In genomic region chr1:119327436-119328155, GRCh38 we compare ENCODE assay signal across 8 cellular contexts. TPM values are rescaled to one million over a fixed set of nuclear protein-coding genes. Genes with fewer than 3 reads are reported as not detected.
A peak's percentile ranks its signal among the peaks of the same experiment; 100 is the strongest.
DNase-seq lines count a peak whose midpoint lies in the region; ATAC-seq, FAIRE-seq and TF ChIP-seq lines count a peak whose summit lies in the region.

No MANE protein-coding gene starts in this region.

- H3K4ac ChIP-seq in IMR-90 (ENCODE audit: low read depth, low read length): no peak overlapping the region
- H3K4ac ChIP-seq in H1 (replicated peaks; ENCODE audit: insufficient read length, low read depth, low read length): no peak overlapping the region
- H3K4ac ChIP-seq in mesenchymal stem cell (ENCODE audit: low read depth in 1 of 2, low read length in 2 of 2): no peak overlapping the region

- ATAC-seq in IMR-90 (ENCODE audit: low read depth) (peak; percentile 64), WTC11 (peak; percentile 28)

- H3K9me3 ChIP-seq in IMR-90 (ENCODE audit: control insufficient read depth, insufficient read depth, low read length) (no peaks in the 10 kb centered on the region), H1 (ENCODE audit: insufficient read depth in 2 of 2, low read depth in 1 of 2, low read length in 1 of 2) (no peaks in the 10 kb centered on the region), mesenchymal stem cell (ENCODE audit: control insufficient read depth, low read length) (no peaks in the 10 kb centered on the region)

- H4K91ac ChIP-seq in IMR-90 (ENCODE audit: insufficient read depth, low read depth, low read length): no peak overlapping the region
- H4K91ac ChIP-seq in H1 (replicated peaks; ENCODE audit: insufficient read length, low read length): no peak overlapping the region
- H4K91ac ChIP-seq in mesenchymal stem cell (ENCODE audit: low read length): no peak overlapping the region

- peaks cover 11% of the 10 kb centered on the region for H3K27me3 ChIP-seq in IMR-90 (ENCODE audit: control insufficient read depth, insufficient read depth, low read length)
- H3K27me3 ChIP-seq in H1 (replicated peaks in 1 of 4; ENCODE audit: control insufficient read depth in 3 of 4, extremely low read depth in 1 of 4, insufficient read depth in 3 of 4, low read length in 3 of 4): no peaks in the 10 kb centered on the region; a peak in 4 of 7 replicates
- H3K27me3 ChIP-seq in mesenchymal stem cell (ENCODE audit: control insufficient read depth in 1 of 2, insufficient read depth in 1 of 2, low read length in 2 of 2): peaks cover 4% of the 10 kb centered on the region in 2 experiments

- in situ Hi-C loops in IMR-90 (cut with MboI; ENCODE audit: low sequenced_read_pairs): no loop called here

- H2AK5ac ChIP-seq in IMR-90 (ENCODE audit: low read depth, low read length) (no peak overlapping the region), H1 (ENCODE audit: low read depth, low read length) (no peak overlapping the region), mesenchymal stem cell (ENCODE audit: low read length, severe bottlenecking) (no peak overlapping the region)

- no peak overlapping the region for H3K18ac ChIP-seq in IMR-90 (ENCODE audit: low read depth, low read length)
- peak overlapping the region; percentile 36; the same call in 1 of the 2 replicates for H3K18ac ChIP-seq in H1 (ENCODE audit: extremely low read depth, low read length)
- no peak overlapping the region for H3K18ac ChIP-seq in mesenchymal stem cell (ENCODE audit: low read depth in 1 of 2, low read length in 2 of 2)

- H3K4me2 ChIP-seq in IMR-90 (ENCODE audit: low read depth, low read length): peak overlapping the region; percentile 36; the same call in 1 of the 2 replicates
- H3K4me2 ChIP-seq in H1 (ENCODE audit: insufficient read depth in 1 of 2, low read depth in 2 of 2, low read length in 2 of 2): peak overlapping the region; percentile 77 to 80
- H3K4me2 ChIP-seq in mesenchymal stem cell (ENCODE audit: low read length, poor library complexity, severe bottlenecking): peak overlapping the region; percentile 81

- TF ChIP-seq RAD21 in IMR-90 (IDR thresholded peaks at IDR 0.05; ENCODE audit: low read length) (no peak), H1 (IDR thresholded peaks at IDR 0.05 in 1 of 2, conservative IDR thresholded peaks at IDR 0.05 in 1 of 2; ENCODE audit: low read depth in 2 of 2, low read length in 2 of 2) (peak in 1 of 2 experiments; percentile 5; a peak in 1 of 4 replicates)

- dilution Hi-C loops in IMR-90 (cut with HindIII; ENCODE audit: low sequenced_read_pairs, unreplicated experiment): no loop called here

- H3K23ac ChIP-seq in IMR-90 (ENCODE audit: low read depth, low read length) (no peak overlapping the region), H1 (ENCODE audit: insufficient read length) (no peak overlapping the region), mesenchymal stem cell (ENCODE audit: low read length in 2 of 2) (no peak overlapping the region)

- no peaks in the 10 kb centered on the region for H3K9me3 Mint-ChIP-seq in WTC11
- H3K9me3 Mint-ChIP-seq in stimulated activated naive CD8-positive, alpha-beta T cell treated with anti-CD3 and anti-CD28 coated beads, Interleukin-15, Interleukin-2, amounts not matched to agents 100 ng/mL and 50 ng/mL, for 24 hours: no peaks in the 10 kb centered on the region

- H3K27ac Mint-ChIP-seq in WTC11: peak overlapping the region; percentile 95
- no peak overlapping the region for H3K27ac Mint-ChIP-seq in stimulated activated naive CD8-positive, alpha-beta T cell treated with anti-CD3 and anti-CD28 coated beads, Interleukin-15, Interleukin-2, amounts not matched to agents 100 ng/mL and 50 ng/mL, for 24 hours

- TF ChIP-seq CTCF in IMR-90 (conservative IDR thresholded peaks at IDR 0.05; ENCODE audit: low read depth, low read length): peak; percentile 23; the same call in 1 of the 2 replicates
- 0 out of 2 replicates have a peak, but pooled peaks have one; percentile 24 for TF ChIP-seq CTCF in WTC11 (IDR thresholded peaks at IDR 0.05)
- peak; percentile 54 to 87 (median 76) for TF ChIP-seq CTCF in H1 (IDR thresholded peaks at IDR 0.05; ENCODE audit: control extremely low read depth in 1 of 3, insufficient read depth in 1 of 3, low read depth in 1 of 3, low read length in 3 of 3)
- no peak for TF ChIP-seq CTCF in D721Med (IDR thresholded peaks at IDR 0.05; ENCODE audit: insufficient read depth, missing control alignments)
- no peak; the same call in 1 of the 2 replicates for TF ChIP-seq CTCF in RWPE1 (conservative IDR thresholded peaks at IDR 0.05; ENCODE audit: low read depth)

- H3K56ac ChIP-seq in IMR-90 (ENCODE audit: extremely low read depth, insufficient read depth, low read length) (no peak overlapping the region), H1 (replicated peaks; ENCODE audit: insufficient read length, low read depth, low read length) (no peak overlapping the region)

- no TSS peak for BruUV-seq in IMR-90 (replicated peaks; lab: Mats Ljungman, UMichigan)

- H3K79me1 ChIP-seq in IMR-90 (ENCODE audit: low read depth in 1 of 2, low read length in 2 of 2) (no peaks in the 10 kb centered on the region), H1 (ENCODE audit: low read depth, low read length) (no peaks in the 10 kb centered on the region), mesenchymal stem cell (replicated peaks; ENCODE audit: low read length, poor library complexity, severe bottlenecking) (no peaks in the 10 kb centered on the region)

- no peaks in the 10 kb centered on the region for H3K9me1 ChIP-seq in IMR-90 (ENCODE audit: insufficient read depth, low read length)

- TF ChIP-seq POLR2A in IMR-90 (IDR thresholded peaks at IDR 0.05; ENCODE audit: low read depth, low read length) (no peak), H1 (IDR thresholded peaks at IDR 0.05; ENCODE audit: control extremely low read depth in 1 of 2, low read depth in 2 of 2, low read length in 2 of 2) (no peak)

- H4K20me1 ChIP-seq in IMR-90 (ENCODE audit: insufficient read depth, low read length): no peaks in the 10 kb centered on the region
- H4K20me1 ChIP-seq in H1 (replicated peaks in 1 of 2; ENCODE audit: control insufficient read depth in 1 of 2, insufficient read depth in 2 of 2, low read length in 2 of 2): no peaks in the 10 kb centered on the region

- CTCF ChIA-PET in IMR-90 (lab: Yijun Ruan, JAX): interaction anchor here (1.7 kb wide), 1 partner anchor 10 kb away, joined by 4 read pairs; no protein-coding TSS in a partner anchor
- CTCF ChIA-PET in WTC11 (lab: Charles Lee): interaction anchor here (0.7 to 2.0 kb wide), 11 partner anchors 10 to 367 kb away, joined by 3 to 50 read pairs (median 5); no protein-coding TSS in a partner anchor
- CTCF ChIA-PET in H1 (lab: Charles Lee; ENCODE audit: partially characterized antibody): interaction anchor here (0.6 to 4.3 kb wide), 16 partner anchors 9 to 58 kb away, joined by 3 to 66 read pairs (median 4); no protein-coding TSS in a partner anchor
- CTCF ChIA-PET in RWPE1 (lab: Yijun Ruan, JAX): interaction anchor here (0.6 kb wide), 1 partner anchor 42 kb away, joined by 4 read pairs; no protein-coding TSS in a partner anchor

- H2AK9ac ChIP-seq in IMR-90 (replicated peaks; ENCODE audit: low read depth, low read length, poor library complexity): no peak overlapping the region

- H3K4me1 ChIP-seq in IMR-90 (ENCODE audit: control insufficient read depth, insufficient read depth, low read length) (no peaks in the 10 kb centered on the region), H1 (replicated peaks in 1 of 4; ENCODE audit: control insufficient read depth in 3 of 4, insufficient read depth in 4 of 4, low read length in 3 of 4) (peaks cover 16 to 38% (median 28%) of the 10 kb centered on the region in 4 experiments), mesenchymal stem cell (ENCODE audit: control insufficient read depth, insufficient read depth, low read depth, low read length) (peaks cover 9% of the 10 kb centered on the region)

- H3K4me3 ChIP-seq in IMR-90 (ENCODE audit: insufficient read depth, low read depth, low read length) (no peak overlapping the region), H1 (ENCODE audit: extremely low read depth in 1 of 4, insufficient read depth in 2 of 4, low read depth in 3 of 4, low read length in 4 of 4) (peak overlapping the region; percentile 21 to 57 (median 38); a peak in 6 of 8 replicates), mesenchymal stem cell (ENCODE audit: insufficient read depth in 1 of 2, low read depth in 1 of 2, low read length in 2 of 2) (peak overlapping the region; percentile 42 to 69)

- no peak overlapping the region for H2BK15ac ChIP-seq in IMR-90 (ENCODE audit: low read depth, low read length)
- no peak overlapping the region; the same call in 1 of the 2 replicates for H2BK15ac ChIP-seq in H1 (ENCODE audit: low read length)
- no peak overlapping the region for H2BK15ac ChIP-seq in mesenchymal stem cell (ENCODE audit: low read depth, poor library complexity, severe bottlenecking)

- H3K27ac ChIP-seq in IMR-90 (ENCODE audit: insufficient read depth, low read length): no peak overlapping the region
- no peak overlapping the region for H3K27ac ChIP-seq in H1 (ENCODE audit: low read depth, low read length)
- no peak overlapping the region for H3K27ac ChIP-seq in mesenchymal stem cell (ENCODE audit: low read length, poor library complexity, severe bottlenecking)
- no peak overlapping the region for H3K27ac ChIP-seq in RWPE1

- H3K36me3 Mint-ChIP-seq in WTC11: peaks cover 24% of the 10 kb centered on the region
- H3K36me3 Mint-ChIP-seq in stimulated activated naive CD8-positive, alpha-beta T cell treated with anti-CD3 and anti-CD28 coated beads, Interleukin-15, Interleukin-2, amounts not matched to agents 100 ng/mL and 50 ng/mL, for 24 hours (ENCODE audit: low read depth): no peaks in the 10 kb centered on the region

- H4K5ac ChIP-seq in IMR-90 (ENCODE audit: low read depth, low read length) (no peak overlapping the region), H1 (ENCODE audit: insufficient read length, low read depth, low read length) (no peak overlapping the region)

- H2BK12ac ChIP-seq in H1 (ENCODE audit: low read depth, low read length) (no peak overlapping the region; the same call in 1 of the 2 replicates), mesenchymal stem cell (ENCODE audit: low read length in 2 of 2) (no peak overlapping the region)

- H3K14ac ChIP-seq in IMR-90 (replicated peaks; ENCODE audit: low read depth, low read length) (no peak overlapping the region), H1 (ENCODE audit: insufficient read length) (no peak overlapping the region), mesenchymal stem cell (ENCODE audit: low read length in 2 of 2) (no peak overlapping the region)

- H3K9ac ChIP-seq in IMR-90 (ENCODE audit: low read depth, low read length) (no peak overlapping the region), H1 (replicated peaks in 1 of 4; ENCODE audit: extremely low read depth in 1 of 4, low read depth in 3 of 4, low read length in 3 of 4) (peak overlapping the region in 1 of 4 experiments; percentile 5; a peak in 1 of 7 replicates), mesenchymal stem cell (ENCODE audit: low read length) (peak overlapping the region; percentile 63)

- no peak overlapping the region for H4K8ac ChIP-seq in IMR-90 (ENCODE audit: low read depth in 2 of 2, low read length in 2 of 2)
- no peak overlapping the region; the same call in 1 of the 2 replicates for H4K8ac ChIP-seq in H1 (ENCODE audit: extremely low read depth, insufficient read depth, low read length)
- H4K8ac ChIP-seq in mesenchymal stem cell (ENCODE audit: low read length): peak overlapping the region; percentile 36

- H2BK20ac ChIP-seq in IMR-90 (ENCODE audit: low read depth, low read length) (no peak overlapping the region), H1 (ENCODE audit: low read length) (peak overlapping the region; percentile 29; the same call in 1 of the 2 replicates)

- no peaks in the 10 kb centered on the region for H3K27me3 Mint-ChIP-seq in WTC11 (ENCODE audit: low read depth)
- peaks cover 15% of the 10 kb centered on the region for H3K27me3 Mint-ChIP-seq in stimulated activated naive CD8-positive, alpha-beta T cell treated with anti-CD3 and anti-CD28 coated beads, Interleukin-15, Interleukin-2, amounts not matched to agents 100 ng/mL and 50 ng/mL, for 24 hours

- DNase-seq in DMS79 (lab: John Stamatoyannopoulos, UW): peak; percentile 47
- no peak for DNase-seq in IMR-90
- DNase-seq in WTC11 (ENCODE audit: low spot score): peak; percentile 62
- DNase-seq in H1 (ENCODE audit: low read depth in 1 of 2, low spot score in 2 of 2): peak in 1 of 2 experiments; percentile 81
- DNase-seq in mesenchymal stem cell: peak; percentile 38
- no peak for DNase-seq in D721Med (ENCODE audit: insufficient read length, low spot score)
- no peak for DNase-seq in RWPE1 (ENCODE audit: low spot score)

- intact Hi-C loops in IMR-90 (cut with micrococcal nuclease): no loop called here

- FAIRE-seq in H1 (lab: Jason Lieb, UNC) (no peak), D721Med (lab: Jason Lieb, UNC) (no peak)

- POLR2A ChIA-PET in IMR-90 (lab: Charles Lee; ENCODE audit: unreplicated experiment) (no interaction called here), WTC11 (lab: Charles Lee) (interaction anchor here (0.8 to 1.6 kb wide), 3 partner anchors 10 to 20 kb away, joined by 3 to 5 read pairs (median 5); no protein-coding TSS in a partner anchor), H1 (lab: Charles Lee; ENCODE audit: partially characterized antibody) (interaction anchor here (1.0 to 1.6 kb wide), 3 partner anchors 12 to 179 kb away, joined by 3 to 8 read pairs (median 4); no protein-coding TSS in a partner anchor), RWPE1 (lab: Yijun Ruan, JAX; ENCODE audit: low non-redundant PET) (no interaction called here)

- peak overlapping the region; percentile 77 for H3K4me3 Mint-ChIP-seq in WTC11
- peak overlapping the region; percentile 69 for H3K4me3 Mint-ChIP-seq in stimulated activated naive CD8-positive, alpha-beta T cell treated with anti-CD3 and anti-CD28 coated beads, Interleukin-15, Interleukin-2, amounts not matched to agents 100 ng/mL and 50 ng/mL, for 24 hours

- H3K36me3 ChIP-seq in IMR-90 (ENCODE audit: control insufficient read depth, insufficient read depth, low read length): no peaks in the 10 kb centered on the region
- H3K36me3 ChIP-seq in H1 (ENCODE audit: control insufficient read depth in 2 of 4, insufficient read depth in 4 of 4, low read length in 3 of 4): peaks cover 0 to 3% (median 0%) of the 10 kb centered on the region in 4 experiments; a peak in 2 of 8 replicates
- no peaks in the 10 kb centered on the region for H3K36me3 ChIP-seq in mesenchymal stem cell (ENCODE audit: control insufficient read depth in 1 of 2, insufficient read depth in 2 of 2, low read depth in 1 of 2, low read length in 2 of 2)

- H2BK5ac ChIP-seq in IMR-90 (ENCODE audit: low read depth, low read length, poor library complexity, severe bottlenecking) (no peak overlapping the region), H1 (ENCODE audit: low read depth, low read length) (peak overlapping the region; percentile 69; the same call in 1 of the 2 replicates), mesenchymal stem cell (ENCODE audit: low read depth, low read length, poor library complexity, severe bottlenecking) (no peak overlapping the region)

- TF ChIP-seq EP300 in H1 (IDR thresholded peaks at IDR 0.05; ENCODE audit: borderline replicate concordance in 1 of 2, low read depth in 2 of 2, low read length in 2 of 2): no peak

- H2BK120ac ChIP-seq in IMR-90 (ENCODE audit: low read depth, low read length) (no peak overlapping the region), H1 (replicated peaks; ENCODE audit: low read depth, low read length) (peak overlapping the region; percentile 5), mesenchymal stem cell (ENCODE audit: low read depth, low read length) (no peak overlapping the region)

- H3K79me2 ChIP-seq in H1 (ENCODE audit: control insufficient read depth in 1 of 2, insufficient read depth in 2 of 2, low read length in 2 of 2): no peaks in the 10 kb centered on the region

- WGBS in IMR-90 (ENCODE audit: extremely low coverage in 2 of 2, insufficient read length in 1 of 2), 2 experiments: 4% methylated on average over 15 of the region's 34 CpGs; no CpG with 5 or more reads in 1 of the 2 experiments
- 7% methylated on average over 33 of the region's 34 CpGs; no CpG with 5 or more reads in 1 of the 2 experiments for WGBS in H1 (ENCODE audit: extremely low coverage in 1 of 2, insufficient coverage in 1 of 2, insufficient read length in 1 of 2, insufficient replicate concordance in 2 of 2, low coverage in 1 of 2, low lambda C conversion rate in 2 of 2, missing lambda C conversion rate in 1 of 2), 2 experiments
- WGBS in mesenchymal stem cell: under 1% methylated on average over 32 of the region's 34 CpGs

- peaks cover 5% of the 10 kb centered on the region; the same call in 1 of the 2 replicates for H3K23me2 ChIP-seq in H1 (ENCODE audit: low read depth, low read length)

- H3K4me1 Mint-ChIP-seq in WTC11: peaks cover 84% of the 10 kb centered on the region
- H3K4me1 Mint-ChIP-seq in stimulated activated naive CD8-positive, alpha-beta T cell treated with anti-CD3 and anti-CD28 coated beads, Interleukin-15, Interleukin-2, amounts not matched to agents 100 ng/mL and 50 ng/mL, for 24 hours (ENCODE audit: low read depth): peaks cover 18% of the 10 kb centered on the region

- H2AFZ ChIP-seq in IMR-90 (replicated peaks; ENCODE audit: low read length, poor library complexity) (peak overlapping the region; percentile 34), H1 (ENCODE audit: low read length) (peak overlapping the region; percentile 36; the same call in 1 of the 2 replicates), mesenchymal stem cell (ENCODE audit: low read depth, low read length) (peak overlapping the region; percentile 3)

RNA-seq across cellular contexts. Expression of gene HAO2, which starts 41.0 kb away (rescaled TPM):
- total RNA-seq in IMR-90 (2012; rRNA removed): not detected in 2 replicates
- polyA plus RNA-seq in IMR-90 (2012; rRNA removed): not detected in 2 replicates
- polyA plus RNA-seq in IMR-90 (2012; cell fraction: cytosol; rRNA removed): not detected in 2 replicates
- polyA plus RNA-seq in IMR-90 (2012; cell fraction: nucleus; rRNA removed; ENCODE audit: low replicate concordance): not detected in 2 replicates
- total RNA-seq in WTC11 (2021): 0.53 to 1.0 TPM (median 0.80 TPM) in 3 replicates
- not detected in 2 replicates for total RNA-seq in H1 (2021; fragmentation: NEBNext Ultra II Directional; extraction: Animal tissue kit (Norgen Biotek cat#: 25700))
- polyA plus RNA-seq in H1 (2011; rRNA removed): 0.08 TPM in 1 of 2 replicates, not detected in the other
- polyA plus RNA-seq in H1 (2011; cell fraction: cytosol; rRNA removed): 0.06 TPM
- polyA plus RNA-seq in H1 (2011; cell fraction: nucleus; rRNA removed): 0.50 TPM
- polyA plus RNA-seq in H1 (2012, experiment 1 of 2): not detected in 4 replicates
- 0.16 TPM for polyA plus RNA-seq in H1 (2012, experiment 2 of 2)
- 0.20 TPM for polyA plus RNA-seq in H1 (2013, experiment 1 of 2)
- 0.06 TPM for polyA plus RNA-seq in H1 (2013, experiment 2 of 2)
- polyA minus RNA-seq in H1 (2011; rRNA and poly(A)+ RNA removed): 0.19 and 0.20 TPM in 2 replicates
- polyA minus RNA-seq in H1 (2011; cell fraction: cytosol; rRNA and poly(A)+ RNA removed): not detected
- polyA minus RNA-seq in H1 (2011; cell fraction: nucleus; rRNA and poly(A)+ RNA removed): not detected
- not detected for polyA plus RNA-seq in mesenchymal stem cell (2013, experiment 1 of 2)
- polyA plus RNA-seq in mesenchymal stem cell (2013, experiment 2 of 2): not detected

Comparison
In these comparisons a context has a peak if more than half of its experiments do, and no peak if none do; other contexts are left out.
1. DNase-seq: peak in DMS79 (single experiment), WTC11 (single experiment) and mesenchymal stem cell (single experiment); none in IMR-90 (single experiment), D721Med (single experiment) and RWPE1 (single experiment).
2. CTCF ChIP-seq: peak in IMR-90 (single experiment), WTC11 (single experiment) and H1 (3 of 3); none in D721Med (single experiment) and RWPE1 (single experiment).
3. POLR2A ChIA-PET loops: an anchor here in WTC11 (0.8 to 1.6 kb wide) and H1 (1.0 to 1.6 kb wide); none called in IMR-90 and RWPE1.
4. Peak in every context shown above with its lines, with median percentiles within 50 percentile points of each other: H2AFZ ChIP-seq and H3K4me2 ChIP-seq.